Comparison of ENCODE assay signal across 31 cellular contexts in the genomic region with DNA sequence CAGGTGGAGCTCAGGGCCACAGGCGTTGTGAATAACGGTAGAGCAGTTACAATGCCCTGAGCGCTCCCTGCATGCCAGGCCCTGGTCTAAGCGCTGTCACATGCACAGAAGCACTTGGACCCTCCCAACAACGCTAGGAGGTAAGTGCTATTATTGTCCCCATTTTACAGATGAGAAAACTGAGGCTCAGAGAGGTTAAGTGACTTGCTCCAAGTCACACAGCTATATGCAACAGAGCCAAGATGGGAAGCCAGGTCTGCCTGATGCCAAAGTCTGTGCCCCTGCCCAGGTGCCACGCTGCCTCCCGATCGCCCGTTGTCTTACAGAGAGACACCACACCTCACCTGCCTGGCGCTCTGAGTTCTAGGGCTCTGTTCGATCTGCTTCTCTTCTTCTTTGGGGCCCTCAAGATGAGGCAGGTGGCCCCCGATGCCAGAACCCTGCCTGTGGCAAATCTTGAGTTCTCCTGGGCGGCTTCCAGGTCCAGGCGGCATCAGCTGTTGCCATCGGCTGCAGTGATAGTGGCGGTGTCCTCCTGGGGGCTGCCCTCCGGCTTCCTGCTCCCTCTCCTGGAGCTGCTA.
"Had no signal": no experiment of that assay in that cellular context is flagged by ENCODE, and none has a peak within 500 bp of the region (broad histone marks: within the 10 kb centered on the region; RNA-seq: fewer than 3 reads in every experiment).

No MANE protein-coding gene starts in this region.

- H3K9ac ChIP-seq: parathyroid adenoma had no signal

- H3K9me3 ChIP-seq: esophagus squamous epithelium, left lung, mucosa of descending colon, neutrophil, stomach, thyroid gland had no signal

- ATAC-seq: left lung; mucosa of descending colon; natural killer cell treated with Interleukin-12 subunit alpha and Interleukin-12 subunit beta and Interleukin-15 and Interleukin-18, amount 100 ng/mL, for 72 hours; sciatic nerve; stimulated activated effector memory CD8-positive, alpha-beta T cell treated with anti-CD3 and anti-CD28 coated beads, Interleukin-12 subunit alpha, Interleukin-12 subunit beta, amount 100 ng/mL, for 72 hours had no signal

- H3K36me3 Mint-ChIP-seq: naive B cell; natural killer cell treated with Interleukin-12 subunit alpha and Interleukin-12 subunit beta and Interleukin-15 and Interleukin-18, amount 100 ng/mL, for 72 hours had no signal

- H3K4me1 ChIP-seq: esophagus squamous epithelium, heart right ventricle, left lung, parathyroid adenoma, stomach, thyroid gland had no signal

- H3K27ac Mint-ChIP-seq: mesothelial cell of epicardium; naive B cell; natural killer cell treated with Interleukin-12 subunit alpha and Interleukin-12 subunit beta and Interleukin-15 and Interleukin-18, amount 100 ng/mL, for 72 hours; progenitor cell of endocrine pancreas; stimulated activated effector memory CD8-positive, alpha-beta T cell treated with anti-CD3 and anti-CD28 coated beads, Interleukin-12 subunit alpha, Interleukin-12 subunit beta, amount 100 ng/mL, for 72 hours; type B pancreatic cell had no signal

- H3K4me1 Mint-ChIP-seq: mesothelial cell of epicardium; neural crest cell; stimulated activated effector memory CD8-positive, alpha-beta T cell treated with anti-CD3 and anti-CD28 coated beads, Interleukin-12 subunit alpha, Interleukin-12 subunit beta, amount 100 ng/mL, for 72 hours had no signal

- DNase-seq: effector CD8-positive, alpha-beta T cell; erythroblast; esophagus squamous epithelium; foreskin melanocyte; glutamatergic neuron; heart right ventricle; hippocampal formation; left cardiac atrium; left lung; mesenchymal stem cell; mucosa of descending colon; naive B cell; stimulated activated CD4-positive, alpha-beta T cell treated with anti-CD3 and anti-CD28 coated beads, Interleukin-12 subunit alpha, Interleukin-12 subunit beta, amount 100 ng/mL, for 4 hours; stimulated activated CD4-positive, alpha-beta T cell treated with anti-CD3 and anti-CD28 coated beads, Interleukin-2, amount 100 ng/mL, for 24 hours; stimulated activated CD4-positive, alpha-beta T cell treated with anti-CD3 and anti-CD28 coated beads, Interleukin-4, amount 100 ng/mL, for 24 hours; stimulated activated naive CD4-positive, alpha-beta T cell treated with Interleukin-2 at 50 U/mL for 16 hours; stomach; thyroid gland had no signal

- H3K27ac ChIP-seq: esophagus squamous epithelium, heart right ventricle, left lung, neutrophil, parathyroid adenoma, stomach, thyroid gland had no signal

- H3K9me3 Mint-ChIP-seq: mesothelial cell of epicardium; natural killer cell treated with Interleukin-12 subunit alpha and Interleukin-12 subunit beta and Interleukin-15 and Interleukin-18, amount 100 ng/mL, for 72 hours; neural crest cell; stimulated activated effector memory CD8-positive, alpha-beta T cell treated with anti-CD3 and anti-CD28 coated beads, Interleukin-12 subunit alpha, Interleukin-12 subunit beta, amount 100 ng/mL, for 72 hours; type B pancreatic cell had no signal

- H3K4me2 ChIP-seq: smooth muscle cell had no signal

- H2AFZ ChIP-seq: parathyroid adenoma had no signal

- H3K4me3 ChIP-seq: esophagus squamous epithelium, heart right ventricle, left lung, mucosa of descending colon, smooth muscle cell, stomach, thyroid gland had no signal

- FAIRE-seq: colon, islet of Langerhans, urothelium cell line had no signal

- H3K27me3 Mint-ChIP-seq: naive B cell; natural killer cell treated with Interleukin-12 subunit alpha and Interleukin-12 subunit beta and Interleukin-15 and Interleukin-18, amount 100 ng/mL, for 72 hours; progenitor cell of endocrine pancreas; type B pancreatic cell had no signal

- H3K27me3 ChIP-seq: esophagus squamous epithelium, heart right ventricle, left lung, neutrophil, stomach, thyroid gland had no signal

- H3K4me3 Mint-ChIP-seq: mesothelial cell of epicardium; naive B cell; natural killer cell treated with Interleukin-12 subunit alpha and Interleukin-12 subunit beta and Interleukin-15 and Interleukin-18, amount 100 ng/mL, for 72 hours; neural crest cell; stimulated activated effector memory CD8-positive, alpha-beta T cell treated with anti-CD3 and anti-CD28 coated beads, Interleukin-12 subunit alpha, Interleukin-12 subunit beta, amount 100 ng/mL, for 72 hours; type B pancreatic cell had no signal
